Comparison of ENCODE assay signal across 9 cellular contexts in genomic region chr5:56329652-56330051, GRCh38.
DNase-seq lines count a peak whose midpoint lies in the region; ATAC-seq and TF ChIP-seq lines count a peak whose summit lies in the region.
"Had no signal": no experiment of that assay in that cellular context is flagged by ENCODE, and none has a peak within 500 bp of the region (broad histone marks: within the 10 kb centered on the region; RNA-seq: fewer than 3 reads in every experiment).

No MANE protein-coding gene starts in this region.

- H3K4me3 Mint-ChIP-seq in progenitor cell of endocrine pancreas (ENCODE audit: low read depth), result no peak overlapping the region

- DNase-seq in NCI-H146 treated with DMSO at 0.1 percent for 48 hours (lab: John Stamatoyannopoulos, UW; ENCODE audit: unreplicated experiment) (no peak), anterior cingulate cortex (lab: John Stamatoyannopoulos, UW) (no peak), progenitor cell of endocrine pancreas (ENCODE audit: low spot score, unreplicated experiment) (no peak)
- DNase-seq in NK-92 treated with Interleukin-12 subunit alpha and Interleukin-12 subunit beta, amount 100 ng/mL, for 24 hours (lab: John Stamatoyannopoulos, UW), result no peak
- DNase-seq: NCI-H1105 treated with DMSO at 0.1 percent for 48 hours had no signal

- peak; percentile 63 for ATAC-seq in GM18502 (IDR thresholded peaks at IDR 0.05; ENCODE audit: poor library complexity, unreplicated experiment)
- ATAC-seq in GM21360 (IDR thresholded peaks at IDR 0.05; ENCODE audit: unreplicated experiment), result peak; percentile 73
- peak; percentile 67 for ATAC-seq in HG03432 (IDR thresholded peaks at IDR 0.05; ENCODE audit: unreplicated experiment)
- peak; percentile 80 for ATAC-seq in esophagus mucosa

- no peak overlapping the region for H3K27ac Mint-ChIP-seq in progenitor cell of endocrine pancreas

- peaks cover 44% of the 10 kb centered on the region for H3K27me3 Mint-ChIP-seq in progenitor cell of endocrine pancreas

- H3K36me3 Mint-ChIP-seq in progenitor cell of endocrine pancreas (ENCODE audit: insufficient read depth), result peaks cover 3% of the 10 kb centered on the region

- H3K9me3 Mint-ChIP-seq in progenitor cell of endocrine pancreas (ENCODE audit: low read depth), result peaks cover 8% of the 10 kb centered on the region

- H3K4me1 Mint-ChIP-seq in progenitor cell of endocrine pancreas (ENCODE audit: low read depth), result peaks cover 9% of the 10 kb centered on the region

- TF ChIP-seq CTCF in progenitor cell of endocrine pancreas (IDR thresholded peaks at IDR 0.05; ENCODE audit: unreplicated experiment), result no peak
